Comparison of ENCODE assay signal across 11 cellular contexts in the genomic region with DNA sequence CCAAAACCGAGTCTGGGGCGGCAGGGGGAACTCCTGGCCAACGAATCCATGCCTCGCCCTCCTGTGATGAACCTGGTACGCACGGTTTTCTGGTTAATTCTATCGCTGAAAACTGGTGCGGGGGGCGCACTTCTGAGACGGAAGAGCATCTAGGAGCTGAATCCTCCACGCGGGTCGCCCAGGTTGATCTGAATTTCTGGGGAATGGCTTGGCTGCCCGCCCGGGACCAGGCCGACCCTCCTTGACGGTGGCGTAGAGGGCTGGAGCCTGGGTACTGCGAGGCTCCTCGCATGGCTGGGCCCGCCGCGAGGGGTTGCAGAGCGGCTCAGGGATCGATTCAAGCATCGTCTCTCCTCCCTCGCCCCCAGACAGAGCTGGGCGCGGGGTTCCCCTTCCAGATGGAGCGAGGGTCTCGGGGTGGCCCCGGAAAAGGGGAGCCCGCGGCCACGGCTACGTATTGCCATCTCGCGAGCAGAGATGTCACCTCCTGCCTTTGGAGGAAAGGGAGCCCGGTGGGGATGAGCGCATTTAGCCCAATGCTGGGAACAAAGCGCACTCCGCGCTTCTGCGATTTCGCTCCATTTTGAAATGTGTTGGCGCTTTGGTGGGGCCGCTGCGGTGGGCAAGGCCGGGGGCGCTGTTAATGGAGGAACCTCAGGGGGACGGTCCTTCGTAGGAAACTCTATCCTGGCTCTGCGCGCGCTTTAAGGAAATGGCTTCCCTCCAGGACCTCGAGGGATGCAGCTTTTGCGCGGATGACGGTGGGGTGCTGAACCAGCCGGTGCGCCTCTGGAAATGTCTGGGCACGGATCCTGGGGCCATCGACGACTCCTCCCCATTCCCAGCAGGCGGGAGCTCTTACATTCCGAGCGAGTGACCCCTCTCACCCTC. TPM values are rescaled to one million over a fixed set of nuclear protein-coding genes. Genes with fewer than 3 reads are reported as not detected.
DNase-seq lines count a peak whose midpoint lies in the region; ATAC-seq and TF ChIP-seq lines count a peak whose summit lies in the region.
"Had no signal": no experiment of that assay in that cellular context is flagged by ENCODE, and none has a peak within 500 bp of the region (broad histone marks: within the 10 kb centered on the region; RNA-seq: fewer than 3 reads in every experiment).

No MANE protein-coding gene starts in this region.

- peaks cover 25% of the 10 kb centered on the region for H3K27me3 ChIP-seq in A673 (replicated peaks; ENCODE audit: insufficient read depth, low read depth, low read length, poor library complexity)

- TF ChIP-seq CTCF in A673 (conservative IDR thresholded peaks at IDR 0.05; ENCODE audit: low read depth, low read length) (no peak), astrocyte of the spinal cord (IDR thresholded peaks at IDR 0.05; ENCODE audit: low read depth, low read length) (no peak)

- peak overlapping the region; percentile 15 for H3K4me3 ChIP-seq in A673 (ENCODE audit: low read depth, low read length, poor library complexity, severe bottlenecking)
- no peak overlapping the region for H3K4me3 ChIP-seq in astrocyte of the spinal cord (ENCODE audit: low read depth, low read length)

- H3K4me1 Mint-ChIP-seq in memory B cell = peaks cover 7% of the 10 kb centered on the region

- peak overlapping the region; percentile 17 for H3K4me3 Mint-ChIP-seq in memory B cell

- CTCF ChIA-PET in A673 (lab: Charles Lee) = no interaction called here

- H3K27ac ChIP-seq in A673 (ENCODE audit: low read depth, low read length, poor library complexity, severe bottlenecking) = no peak overlapping the region

- POLR2A ChIA-PET in A673 (lab: Charles Lee; ENCODE audit: low non-redundant PET) = no interaction called here

- no peaks in the 10 kb centered on the region for H3K36me3 ChIP-seq in A673 (ENCODE audit: insufficient read depth, low read length, poor library complexity, severe bottlenecking)

- intact Hi-C loops in A673 (cut with micrococcal nuclease; ENCODE audit: unreplicated experiment) = loop anchor here (5.0 kb wide), 1 partner anchor 50 kb away; no protein-coding TSS in a partner anchor

- no peaks in the 10 kb centered on the region for H3K9me3 ChIP-seq in A673 (ENCODE audit: low read depth, low read length, poor library complexity, severe bottlenecking)

- DNase-seq in A673 (ENCODE audit: low spot score) (peak; percentile 13), DMS79 (lab: John Stamatoyannopoulos, UW) (peak; percentile 54), astrocyte of the spinal cord (ENCODE audit: low read depth, low spot score) (peak; percentile 0), memory B cell (ENCODE audit: low spot score in 2 of 2) (no peak), NCI-H187 (lab: John Stamatoyannopoulos, UW) (no peak), hepatic stellate cell (ENCODE audit: low spot score) (no peak)
- DNase-seq: DMS 273 treated with DMSO at 0.1 percent for 48 hours, kidney, T1000 had no signal

- in situ Hi-C loops in astrocyte of the spinal cord (cut with HindIII; ENCODE audit: low sequenced_read_pairs) = no loop called here

- no peak for ATAC-seq in memory B cell (ENCODE audit: low read depth)
- no peak for ATAC-seq in GM21717 (IDR thresholded peaks at IDR 0.05; ENCODE audit: unreplicated experiment)
- ATAC-seq in HG02798 (IDR thresholded peaks at IDR 0.05; ENCODE audit: poor library complexity, unreplicated experiment) = no peak

- peaks cover 18% of the 10 kb centered on the region for H3K27me3 Mint-ChIP-seq in memory B cell

- no TSS peak for BruUV-seq in A673 (replicated peaks; lab: Mats Ljungman, UMichigan)

- H3K36me3 Mint-ChIP-seq in memory B cell = no peaks in the 10 kb centered on the region

- no peaks in the 10 kb centered on the region for H3K4me1 ChIP-seq in A673 (ENCODE audit: insufficient read depth, low read length, poor library complexity, severe bottlenecking)

- H3K27ac Mint-ChIP-seq in memory B cell = no peak overlapping the region

- H3K9me3 Mint-ChIP-seq in memory B cell = no peaks in the 10 kb centered on the region

RNA-seq across cellular contexts. Expression of gene MAPT, which starts 2.7 kb away (rescaled TPM):
- 8.3 and 14.7 TPM in 2 replicates for total RNA-seq in A673 (2021)

RNA-seq across cellular contexts. Expression of gene SPPL2C, which starts 52.4 kb away (rescaled TPM):
- not detected in 2 replicates for total RNA-seq in A673 (2021)
- total RNA-seq: kidney had no signal

Comparison
In these comparisons a context has a peak if more than half of its experiments do, and no peak if none do; other contexts are left out.
1. DNase-seq: peak in A673 (single experiment), DMS79 (single experiment) and astrocyte of the spinal cord (single experiment); none in memory B cell (0 of 2), NCI-H187 (0 of 2) and hepatic stellate cell (single experiment).